In the genomic region with DNA sequence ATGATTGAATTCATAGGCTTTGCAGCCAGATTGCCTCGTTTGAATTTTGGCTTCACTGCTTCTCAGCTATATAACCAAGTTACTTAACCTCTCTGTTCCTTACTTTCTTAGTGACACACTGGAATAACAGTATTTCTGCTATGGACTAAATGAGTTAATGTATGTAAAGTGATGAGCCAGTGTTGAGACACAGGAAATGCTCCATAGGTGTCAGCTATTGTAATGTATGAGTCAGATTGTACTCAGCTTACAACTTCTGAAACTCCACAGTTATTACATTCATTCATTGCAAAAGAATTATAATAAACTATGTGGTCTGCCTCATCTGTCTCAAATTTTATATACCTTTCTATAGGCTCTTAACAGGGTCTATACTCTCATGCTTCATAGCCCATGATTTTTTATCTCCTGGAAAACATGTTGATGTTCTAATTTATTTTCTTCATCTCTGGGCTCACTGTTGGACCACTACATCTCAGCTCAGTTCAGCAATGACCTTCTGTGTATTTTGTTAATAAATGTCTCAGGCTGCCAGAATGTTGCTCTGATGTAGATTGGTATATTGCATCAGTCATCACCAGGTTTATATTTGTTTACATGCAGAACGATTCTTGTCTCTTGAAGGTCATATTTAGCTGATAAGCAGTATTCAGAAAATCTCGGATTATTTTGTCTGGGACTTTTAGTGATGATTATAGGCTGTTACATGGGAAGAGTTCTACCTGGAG, we compare ENCODE assay signal across 9 cellular contexts.
DNase-seq lines count a peak whose midpoint lies in the region; ATAC-seq and FAIRE-seq lines count a peak whose summit lies in the region.
"Had no signal": no experiment of that assay in that cellular context is flagged by ENCODE, and none has a peak within 500 bp of the region (broad histone marks: within the 10 kb centered on the region; RNA-seq: fewer than 3 reads in every experiment).

No MANE protein-coding gene starts in this region.

- DNase-seq in RCC 7860 (ENCODE audit: low spot score): peak; percentile 85
- DNase-seq in kidney tubule cell (ENCODE audit: low spot score): peak; percentile 69
- no peak for DNase-seq in NCI-H2081 (lab: John Stamatoyannopoulos, UW)
- DNase-seq in NCI-H2029 (lab: John Stamatoyannopoulos, UW): no peak
- no peak for DNase-seq in frontal cortex (ENCODE audit: low spot score in 2 of 2)
- DNase-seq in stimulated activated CD4-positive, alpha-beta T cell treated with anti-CD3 and anti-CD28 coated beads, Interleukin-4, amount 100 ng/mL, for 4 hours: no peak
- DNase-seq: sigmoid colon had no signal

- FAIRE-seq in RCC 7860 (lab: Jason Lieb, UNC): peak; percentile 86
- FAIRE-seq in frontal cortex (lab: Jason Lieb, UNC): no peak

- ATAC-seq in GM18502 (IDR thresholded peaks at IDR 0.05; ENCODE audit: poor library complexity, unreplicated experiment) (peak; percentile 65), HG02623 (IDR thresholded peaks at IDR 0.05; ENCODE audit: unreplicated experiment) (peak; percentile 58)

Comparison
In these comparisons a context has a peak if more than half of its experiments do, and no peak if none do; other contexts are left out.
1. DNase-seq: peak in RCC 7860 (single experiment) and kidney tubule cell (single experiment); none in NCI-H2081 (0 of 2), NCI-H2029 (single experiment), frontal cortex (0 of 2) and stimulated activated CD4-positive, alpha-beta T cell treated with anti-CD3 and anti-CD28 coated beads, Interleukin-4, amount 100 ng/mL, for 4 hours (0 of 2).